Comparison of ENCODE assay signal across 8 cellular contexts in genomic region chr9:131423171-131423581, GRCh38. TPM values are rescaled to one million over a fixed set of nuclear protein-coding genes. Genes with fewer than 3 reads are reported as not detected.
DNase-seq lines count a peak whose midpoint lies in the region; ATAC-seq, FAIRE-seq and TF ChIP-seq lines count a peak whose summit lies in the region.

No MANE protein-coding gene starts in this region.

- H3K36me3 ChIP-seq in GM12878 (ENCODE audit: control insufficient read depth in 2 of 2, insufficient read depth in 2 of 2, low read length in 1 of 2) = peaks cover 13 to 20% of the 10 kb centered on the region in 2 experiments; a peak in 3 of 4 replicates

- H3K9me3 ChIP-seq in GM12878 (replicated peaks; ENCODE audit: control insufficient read depth, insufficient read depth, low read length) = no peaks in the 10 kb centered on the region

- POLR2A ChIA-PET in GM12878 (lab: Charles Lee) = no interaction called here

- no peaks in the 10 kb centered on the region; the same call in 1 of the 2 replicates for H3K4me1 ChIP-seq in GM12878 (ENCODE audit: control insufficient read depth, insufficient read depth, low read length)

- H3K27ac ChIP-seq in GM12878 (ENCODE audit: control insufficient read depth, insufficient read depth) (no peak overlapping the region), skin epidermis (peak overlapping the region in 14 of 21 experiments; percentile 31 to 75 (median 51))

- TF ChIP-seq CTCF in GM12878 (IDR thresholded peaks at IDR 0.05 in 2 of 3, conservative IDR thresholded peaks at IDR 0.05 in 1 of 3; ENCODE audit: control insufficient read depth in 2 of 3, extremely low read depth in 1 of 3, insufficient read depth in 1 of 3, low read depth in 3 of 3, low read length in 3 of 3) = no peak

- ATAC-seq in GM12878 = no peak
- ATAC-seq in GM18868 (IDR thresholded peaks at IDR 0.05; ENCODE audit: unreplicated experiment) = no peak
- ATAC-seq in HG03108 (IDR thresholded peaks at IDR 0.05; ENCODE audit: unreplicated experiment) = no peak
- ATAC-seq in GM18873 (IDR thresholded peaks at IDR 0.05; ENCODE audit: low FRiP score, unreplicated experiment) = no peak

- peaks cover 81% of the 10 kb centered on the region for H3K79me2 ChIP-seq in GM12878 (ENCODE audit: control insufficient read depth, insufficient read depth, low read length)

- no peaks in the 10 kb centered on the region for H3K9me3 Mint-ChIP-seq in immature natural killer cell

- no peak overlapping the region for H3K4me3 ChIP-seq in GM12878
- H3K4me3 ChIP-seq in skin epidermis = no peak overlapping the region

- H3K27me3 Mint-ChIP-seq in immature natural killer cell (ENCODE audit: low read depth in 3 of 3) = peaks cover 2 to 4% (median 2%) of the 10 kb centered on the region in 3 donors

- H3K9ac ChIP-seq in GM12878 (ENCODE audit: control insufficient read depth, insufficient read depth, low read length) = no peak overlapping the region

- 3% methylated on average over 13 of the region's 14 CpGs for WGBS in GM12878 (ENCODE audit: insufficient coverage, insufficient replicate concordance, low lambda C conversion rate, missing lambda C conversion rate)

- no peak for TF ChIP-seq EP300 in GM12878 (IDR thresholded peaks at IDR 0.05; ENCODE audit: borderline replicate concordance in 1 of 2, control insufficient read depth in 1 of 2, low read depth in 2 of 2, low read length in 2 of 2)

- H3K27me3 ChIP-seq in GM12878 (replicated peaks in 1 of 2; ENCODE audit: control insufficient read depth in 2 of 2, insufficient read depth in 2 of 2, low read length in 1 of 2) = no peaks in the 10 kb centered on the region

- no peak for TF ChIP-seq POLR2A in GM12878 (IDR thresholded peaks at IDR 0.05; ENCODE audit: low read depth, low read length)

- in situ Hi-C loops in GM12878 (cut with MboI) = no loop called here

- peaks cover 25% of the 10 kb centered on the region for H4K20me1 ChIP-seq in GM12878 (ENCODE audit: control insufficient read depth, insufficient read depth)

- H3K27ac Mint-ChIP-seq in immature natural killer cell = peak overlapping the region; percentile 34 to 84 (median 64)

- H3K36me3 Mint-ChIP-seq in immature natural killer cell = peaks cover 0 to 4% (median 0%) of the 10 kb centered on the region in 3 donors

- no peak overlapping the region for H2AFZ ChIP-seq in GM12878 (ENCODE audit: control insufficient read depth, low read depth, low read length)

- SMC1A ChIA-PET in GM12878 (lab: Charles Lee; ENCODE audit: uncharacterized antibody, unreplicated experiment) = no interaction called here

- DNase-seq in GM03348 (ENCODE audit: low spot score) (peak; percentile 79), NCI-H2029 treated with DMSO at 0.1 percent for 48 hours (lab: John Stamatoyannopoulos, UW) (peak; percentile 37), GM12878 (ENCODE audit: low read depth, low spot score) (peak; percentile 20), immature natural killer cell (no peak)

- no peak for FAIRE-seq in GM12878 (lab: Jason Lieb, UNC)

- TF ChIP-seq RAD21 in GM12878 (IDR thresholded peaks at IDR 0.05; ENCODE audit: insufficient read depth, low read depth, low read length) = no peak

- no peak overlapping the region for H3K4me3 Mint-ChIP-seq in immature natural killer cell

- H3K4me2 ChIP-seq in GM12878 (ENCODE audit: control insufficient read depth, insufficient read depth) = no peak overlapping the region

- RAD21 ChIA-PET in GM12878 (lab: Charles Lee; ENCODE audit: unreplicated experiment) = no interaction called here

- intact Hi-C loops in GM12878 (cut with micrococcal nuclease; ENCODE audit: unreplicated experiment) = no loop called here

- CTCF ChIA-PET in GM12878 (lab: Yijun Ruan, JAX) = no interaction called here

- no TSS peak for BruUV-seq in GM12878 (replicated peaks; lab: Mats Ljungman, UMichigan)

- H3K4me1 Mint-ChIP-seq in immature natural killer cell = peaks cover 83 to 85% of the 10 kb centered on the region in 2 donors

TF ChIP-seq in GM12878, 131 proteins besides CTCF, POLR2A, EP300 and RAD21 (continues in another document):
- TF ChIP-seq NR2F1 (conservative IDR thresholded peaks at IDR 0.05) = no peak
- TF ChIP-seq LARP7 (IDR thresholded peaks at IDR 0.05) = no peak
- TF ChIP-seq SIX5 (IDR thresholded peaks at IDR 0.05; ENCODE audit: low read depth, low read length, severe bottlenecking) = no peak
- no peak for TF ChIP-seq CHD4 (IDR thresholded peaks at IDR 0.05)
- TF ChIP-seq ATF3 (IDR thresholded peaks at IDR 0.05; ENCODE audit: borderline replicate concordance, extremely low read depth, low read depth, low read length) = no peak
- no peak for TF ChIP-seq ZBTB4 (CRISPR knock-in tag; IDR thresholded peaks at IDR 0.05)
- TF ChIP-seq ZBTB11 (CRISPR knock-in tag; IDR thresholded peaks at IDR 0.05) = no peak

RNA-seq across cellular contexts. Expression of gene PRRC2B, which starts 29.3 kb away (rescaled TPM):
- total RNA-seq in GM12878 (2013; cell fraction: nucleolus; rRNA removed) = 179 and 186 TPM in 2 replicates
- total RNA-seq in GM12878 (2014; rRNA removed) = 27.8 and 32.0 TPM in 2 replicates
- total RNA-seq in GM12878 (2014; rRNA removed; fragmentation: Illumina TruSeq; extraction: Trizol) = 21.2 and 21.6 TPM in 2 replicates
- total RNA-seq in GM12878 (2021) = 150 and 155 TPM in 2 replicates
- polyA plus RNA-seq in GM12878 (2011; ENCODE audit: low read depth) = 45.8 TPM
- 17.9 and 24.9 TPM in 2 replicates for polyA plus RNA-seq in GM12878 (2011; rRNA removed)
- 21.0 and 25.4 TPM in 2 replicates for polyA plus RNA-seq in GM12878 (2011; cell fraction: cytosol; rRNA removed)
- polyA plus RNA-seq in GM12878 (2011; cell fraction: nucleus; rRNA removed) = 79.4 and 91.6 TPM in 2 replicates
- 53.4 and 80.1 TPM in 2 replicates for polyA plus RNA-seq in GM12878 (2012)
- 48.9 and 66.0 TPM in 2 replicates for polyA plus RNA-seq in GM12878 (2014; fragmentation: Illumina TruSeq; extraction: Trizol)
- 1 to 10 TPM in 1 of 2 experiments, under 1 TPM in 1; 0.84 to 2.0 TPM for polyA plus RNA-seq in GM12878 (2014; fragmentation: Nextera tagmentation; extraction: Ambion mirVana)
- polyA plus RNA-seq in GM12878 (2014; rRNA removed) = 57.6 and 67.4 TPM in 2 replicates
- polyA plus RNA-seq in GM12878 (2016; fragmentation: Nextera tagmentation; extraction: Ambion mirVana) = 10 to 100 TPM; 28.0 to 29.3 TPM
- polyA minus RNA-seq in GM12878 (2011; rRNA and poly(A)+ RNA removed) = 55.0 and 58.4 TPM in 2 replicates
- polyA minus RNA-seq in GM12878 (2011; cell fraction: cytosol; rRNA and poly(A)+ RNA removed) = 24.6 and 29.8 TPM in 2 replicates
- 19.6 and 36.2 TPM in 2 replicates for polyA minus RNA-seq in GM12878 (2011; cell fraction: nucleus; rRNA and poly(A)+ RNA removed)
- 10 to 100 TPM in 1 of 3 donors, 1 to 10 TPM in 2; 2.0 to 48.1 (median 9.6) TPM for polyA plus RNA-seq in immature natural killer cell

Comparison
In these comparisons a context has a peak if more than half of its experiments do, and no peak if none do; other contexts are left out.
1. DNase-seq: peak in GM03348 (single experiment), NCI-H2029 treated with DMSO at 0.1 percent for 48 hours (single experiment) and GM12878 (single experiment); none in immature natural killer cell (0 of 3).